ENCODE assay signal across 1 cellular context in the genomic region with DNA sequence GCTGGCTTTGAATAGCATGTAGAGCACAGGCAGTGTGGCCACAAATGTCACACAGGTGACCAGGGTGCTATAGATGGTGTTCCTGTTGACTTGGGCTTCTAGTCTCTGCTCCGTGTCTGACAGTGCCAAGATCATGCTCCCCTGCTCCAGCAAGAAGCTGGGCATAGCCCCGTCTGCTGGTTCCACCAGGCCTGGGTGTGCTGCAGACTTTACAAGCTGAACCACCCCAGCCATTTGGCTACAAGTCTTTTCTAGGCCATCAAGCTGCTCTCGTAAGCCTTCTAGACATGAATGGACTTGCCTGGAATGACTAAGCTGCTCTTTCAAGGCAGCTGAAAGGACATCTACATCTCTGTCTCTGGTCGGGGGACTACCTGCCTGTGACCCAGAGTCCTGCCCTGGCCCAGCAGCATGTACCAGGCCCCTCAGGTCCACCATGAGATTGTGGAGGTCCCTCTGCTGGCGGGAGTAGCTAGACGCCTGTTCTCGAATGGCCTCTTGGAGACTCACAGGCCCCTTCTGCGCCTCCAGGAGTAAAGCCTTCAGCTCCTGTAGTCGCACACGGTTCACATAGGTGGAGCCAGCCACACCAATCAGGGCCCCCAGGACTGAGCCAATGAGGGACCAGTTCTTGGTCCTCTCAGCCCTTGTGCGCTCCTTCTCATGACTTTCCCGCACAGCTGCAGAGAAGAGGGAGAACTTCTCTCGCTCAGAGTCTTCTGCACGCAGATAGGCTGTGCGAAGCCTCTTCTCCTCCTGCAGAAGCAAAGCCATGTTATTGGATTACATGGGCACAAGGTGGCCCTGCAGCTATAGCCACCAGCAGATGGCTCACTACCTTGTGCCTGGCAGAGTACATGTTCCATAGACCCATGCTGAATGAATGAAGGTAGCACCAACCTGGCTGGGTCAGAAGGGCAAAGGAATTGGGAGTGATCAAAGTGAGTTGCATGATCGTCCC.
TF ChIP-seq lines count a peak whose summit lies in the region.

No MANE protein-coding gene starts in this region.

TF ChIP-seq in IMR-90, 13 proteins besides CTCF, POLR2A, EP300 and RAD21:
- TF ChIP-seq ELK1 (IDR thresholded peaks at IDR 0.05; ENCODE audit: borderline replicate concordance, low read depth, low read length) (no peak), CEBPB (IDR thresholded peaks at IDR 0.05; ENCODE audit: low read depth, low read length) (no peak), MAFK (IDR thresholded peaks at IDR 0.05; ENCODE audit: low read depth, low read length) (no peak), CHD1 (IDR thresholded peaks at IDR 0.05; ENCODE audit: low read depth, low read length) (no peak), SMC3 (IDR thresholded peaks at IDR 0.05; ENCODE audit: low read depth, low read length) (no peak), RCOR1 (IDR thresholded peaks at IDR 0.05; ENCODE audit: insufficient replicate concordance, low read length) (no peak), NFE2L2 (IDR thresholded peaks at IDR 0.05; ENCODE audit: low read depth, low read length) (no peak), BHLHE40 (IDR thresholded peaks at IDR 0.05; ENCODE audit: low read depth, low read length) (no peak)
TF ChIP-seq in IMR-90: peak in this region for 0.
